In the genomic region with DNA sequence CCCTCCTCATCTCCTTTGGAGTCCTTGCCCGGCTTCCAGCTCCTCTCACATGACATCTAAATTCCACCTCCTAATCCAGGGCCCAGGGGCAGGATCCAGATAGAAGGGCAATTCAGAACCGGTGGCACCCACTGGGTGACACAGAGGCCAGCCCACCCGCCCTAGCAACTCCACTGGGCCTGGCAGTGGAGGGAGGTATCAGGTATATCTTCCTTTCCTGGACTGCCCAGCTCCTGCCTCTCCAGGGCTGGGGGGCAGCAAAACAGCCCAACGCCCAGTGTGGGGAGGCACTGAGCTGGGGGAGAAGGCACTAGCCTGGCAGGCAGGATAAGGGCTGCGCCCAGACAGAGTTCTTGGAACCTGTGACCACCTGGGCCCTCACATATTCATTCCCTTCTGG, we compare ENCODE assay signal across 11 cellular contexts. TPM values are rescaled to one million over a fixed set of nuclear protein-coding genes. Genes with fewer than 3 reads are reported as not detected.
DNase-seq lines count a peak whose midpoint lies in the region; ATAC-seq and FAIRE-seq lines count a peak whose summit lies in the region.
"Had no signal": no experiment of that assay in that cellular context is flagged by ENCODE, and none has a peak within 500 bp of the region (broad histone marks: within the 10 kb centered on the region; RNA-seq: fewer than 3 reads in every experiment).

No MANE protein-coding gene starts in this region.

- H3K4me1 ChIP-seq in right cardiac atrium (ENCODE audit: control insufficient read depth, insufficient read depth, low read length) = peaks cover 18% of the 10 kb centered on the region

- H3K27ac Mint-ChIP-seq in activated naive CD8-positive, alpha-beta T cell treated with anti-CD3 and anti-CD28 coated beads, Interleukin-2, amount 10 ng/mL, durations not matched to agents 7 days and 5 days = peak overlapping the region; percentile 90
- peak overlapping the region; percentile 62 for H3K27ac Mint-ChIP-seq in stimulated activated effector memory CD8-positive, alpha-beta T cell treated with anti-CD3 and anti-CD28 coated beads, Interleukin-12 subunit alpha, Interleukin-12 subunit beta, amount 100 ng/mL, for 72 hours

- WGBS in right cardiac atrium = 78% methylated on average over 5 of the region's 5 CpGs

- FAIRE-seq in HTR-8/SVneo (lab: Jason Lieb, UNC) (peak; percentile 33), urothelium cell line (lab: Jason Lieb, UNC) (no peak)

- no peaks in the 10 kb centered on the region for H3K9me3 Mint-ChIP-seq in activated naive CD8-positive, alpha-beta T cell treated with anti-CD3 and anti-CD28 coated beads, Interleukin-2, amount 10 ng/mL, durations not matched to agents 7 days and 5 days
- no peaks in the 10 kb centered on the region for H3K9me3 Mint-ChIP-seq in stimulated activated effector memory CD8-positive, alpha-beta T cell treated with anti-CD3 and anti-CD28 coated beads, Interleukin-12 subunit alpha, Interleukin-12 subunit beta, amount 100 ng/mL, for 72 hours
- H3K9me3 Mint-ChIP-seq: activated B cell treated with CpG ODN at 0.5 μM for 24 hours; central memory CD8-positive, alpha-beta T cell had no signal

- peaks cover 2% of the 10 kb centered on the region for H3K27me3 Mint-ChIP-seq in activated naive CD8-positive, alpha-beta T cell treated with anti-CD3 and anti-CD28 coated beads, Interleukin-2, amount 10 ng/mL, durations not matched to agents 7 days and 5 days
- H3K27me3 Mint-ChIP-seq: activated B cell treated with CpG ODN at 0.5 μM for 24 hours; central memory CD8-positive, alpha-beta T cell had no signal

- ATAC-seq in activated naive CD8-positive, alpha-beta T cell treated with anti-CD3 and anti-CD28 coated beads, Interleukin-2, amount 10 ng/mL, durations not matched to agents 7 days and 5 days (ENCODE audit: low read depth) = no peak
- ATAC-seq in right cardiac atrium = no peak
- no peak for ATAC-seq in stimulated activated effector memory CD8-positive, alpha-beta T cell treated with anti-CD3 and anti-CD28 coated beads, Interleukin-12 subunit alpha, Interleukin-12 subunit beta, amount 100 ng/mL, for 72 hours

- POLR2A ChIA-PET in activated naive CD8-positive, alpha-beta T cell treated with anti-CD3 and anti-CD28 coated beads, Interleukin-2, amount 10 ng/mL, durations not matched to agents 7 days and 5 days (lab: Charles Lee) = interaction anchor here (2.3 to 2.8 kb wide), 2 partner anchors 8 to 11 kb away, joined by 14 to 17 read pairs; partner anchors contain the start of gene TRIM8

- no peaks in the 10 kb centered on the region for H3K9me3 ChIP-seq in right cardiac atrium (ENCODE audit: control insufficient read depth, low read length)
- H3K9me3 ChIP-seq: thyroid gland had no signal

- H3K27ac ChIP-seq in right cardiac atrium (ENCODE audit: low read length) = peak overlapping the region; percentile 74

- H3K4me1 Mint-ChIP-seq in activated naive CD8-positive, alpha-beta T cell treated with anti-CD3 and anti-CD28 coated beads, Interleukin-2, amount 10 ng/mL, durations not matched to agents 7 days and 5 days = peaks cover 50% of the 10 kb centered on the region
- H3K4me1 Mint-ChIP-seq in stimulated activated effector memory CD8-positive, alpha-beta T cell treated with anti-CD3 and anti-CD28 coated beads, Interleukin-12 subunit alpha, Interleukin-12 subunit beta, amount 100 ng/mL, for 72 hours = peaks cover 43% of the 10 kb centered on the region

- H3K4me3 ChIP-seq in right cardiac atrium (ENCODE audit: low read length) = no peak overlapping the region
- H3K4me3 ChIP-seq: thyroid gland had no signal

- peak overlapping the region; percentile 49 for H3K4me3 Mint-ChIP-seq in activated naive CD8-positive, alpha-beta T cell treated with anti-CD3 and anti-CD28 coated beads, Interleukin-2, amount 10 ng/mL, durations not matched to agents 7 days and 5 days
- H3K4me3 Mint-ChIP-seq in stimulated activated effector memory CD8-positive, alpha-beta T cell treated with anti-CD3 and anti-CD28 coated beads, Interleukin-12 subunit alpha, Interleukin-12 subunit beta, amount 100 ng/mL, for 72 hours = peak overlapping the region; percentile 44
- H3K4me3 Mint-ChIP-seq: activated B cell treated with CpG ODN at 0.5 μM for 24 hours; central memory CD8-positive, alpha-beta T cell had no signal

- H3K36me3 Mint-ChIP-seq in activated naive CD8-positive, alpha-beta T cell treated with anti-CD3 and anti-CD28 coated beads, Interleukin-2, amount 10 ng/mL, durations not matched to agents 7 days and 5 days = no peaks in the 10 kb centered on the region
- no peaks in the 10 kb centered on the region for H3K36me3 Mint-ChIP-seq in stimulated activated effector memory CD8-positive, alpha-beta T cell treated with anti-CD3 and anti-CD28 coated beads, Interleukin-12 subunit alpha, Interleukin-12 subunit beta, amount 100 ng/mL, for 72 hours

- DNase-seq in HTR-8/SVneo (ENCODE audit: insufficient read length, low spot score) (no peak), right cardiac atrium (peak; percentile 13 to 45 (median 43)), urothelium cell line (ENCODE audit: low spot score) (no peak), NCI-H2081 treated with DMSO at 0.1 percent for 48 hours (lab: John Stamatoyannopoulos, UW) (no peak), anterior cingulate cortex (lab: John Stamatoyannopoulos, UW) (no peak)
- DNase-seq in activated naive CD8-positive, alpha-beta T cell treated with anti-CD3 and anti-CD28 coated beads, Interleukin-2, amount 10 ng/mL, durations not matched to agents 7 days and 5 days = no peak
- no peak for DNase-seq in stimulated activated effector memory CD8-positive, alpha-beta T cell treated with anti-CD3 and anti-CD28 coated beads, Interleukin-12 subunit alpha, Interleukin-12 subunit beta, amount 100 ng/mL, for 72 hours (ENCODE audit: low spot score in 2 of 2)
- no peak for DNase-seq in stimulated activated CD4-positive, alpha-beta T cell treated with anti-CD3 and anti-CD28 coated beads, Interleukin-4, amount 100 ng/mL, for 1 hour
- DNase-seq: activated B cell treated with CpG ODN at 0.5 μM for 24 hours, thyroid gland had no signal

- intact Hi-C loops in right cardiac atrium (cut with DNase I) = no loop called here

- H3K27me3 ChIP-seq in right cardiac atrium (ENCODE audit: control insufficient read depth, insufficient read depth) = no peaks in the 10 kb centered on the region
- H3K27me3 ChIP-seq: thyroid gland had no signal

RNA-seq across cellular contexts. Expression of gene TRIM8, which starts 10.4 kb away (rescaled TPM):
- 10 to 100 TPM; 54.7 to 55.1 TPM for total RNA-seq in activated naive CD8-positive, alpha-beta T cell treated with anti-CD3 and anti-CD28 coated beads, Interleukin-2, amount 10 ng/mL, durations not matched to agents 7 days and 5 days
- 100 to 1,000 TPM; 104 to 120 (median 109) TPM for total RNA-seq in right cardiac atrium
- 71.4 TPM for polyA plus RNA-seq in right cardiac atrium

Comparison
In these comparisons a context has a peak if more than half of its experiments do, and no peak if none do; other contexts are left out.
1. DNase-seq: peak in right cardiac atrium (3 of 3); none in HTR-8/SVneo (single experiment), activated naive CD8-positive, alpha-beta T cell treated with anti-CD3 and anti-CD28 coated beads, Interleukin-2, amount 10 ng/mL, durations not matched to agents 7 days and 5 days (single experiment), stimulated activated effector memory CD8-positive, alpha-beta T cell treated with anti-CD3 and anti-CD28 coated beads, Interleukin-12 subunit alpha, Interleukin-12 subunit beta, amount 100 ng/mL, for 72 hours (0 of 2), urothelium cell line (single experiment), stimulated activated CD4-positive, alpha-beta T cell treated with anti-CD3 and anti-CD28 coated beads, Interleukin-4, amount 100 ng/mL, for 1 hour (single experiment), NCI-H2081 treated with DMSO at 0.1 percent for 48 hours (single experiment) and anterior cingulate cortex (0 of 58).